In genomic region chr15:25728816-25729215, GRCh38 we compare ENCODE assay signal across 22 cellular contexts.
DNase-seq lines count a peak whose midpoint lies in the region; ATAC-seq and TF ChIP-seq lines count a peak whose summit lies in the region.
"Had no signal": no experiment of that assay in that cellular context is flagged by ENCODE, and none has a peak within 500 bp of the region (broad histone marks: within the 10 kb centered on the region; RNA-seq: fewer than 3 reads in every experiment).

No MANE protein-coding gene starts in this region.

- H2BK12ac ChIP-seq in neuronal stem cell (ENCODE audit: low read length) = no peak overlapping the region

- H3K4me3 ChIP-seq in coronary artery = no peak overlapping the region
- no peak overlapping the region for H3K4me3 ChIP-seq in neuronal stem cell (ENCODE audit: low read length in 2 of 2)
- no peak overlapping the region for H3K4me3 ChIP-seq in testis

- no peak overlapping the region for H3K4me3 Mint-ChIP-seq in activated naive CD8-positive, alpha-beta T cell treated with anti-CD3 and anti-CD28 coated beads, Interleukin-2, amount 50 U/mL, for 24 hours
- H3K4me3 Mint-ChIP-seq: CD8-positive, alpha-beta memory T cell had no signal

- H3K23ac ChIP-seq in neuronal stem cell (ENCODE audit: low read depth, low read length, poor library complexity) = peak overlapping the region; percentile 19

- no peak overlapping the region for H2AK5ac ChIP-seq in neuronal stem cell (ENCODE audit: low read depth, low read length)

- ATAC-seq in left cardiac atrium (no peak), HG03280 (IDR thresholded peaks at IDR 0.05; ENCODE audit: unreplicated experiment) (no peak)
- ATAC-seq in activated naive CD8-positive, alpha-beta T cell treated with anti-CD3 and anti-CD28 coated beads, Interleukin-2, amount 50 U/mL, for 24 hours = no peak
- ATAC-seq: Panc1 had no signal

- peaks cover 9% of the 10 kb centered on the region for H3K36me3 Mint-ChIP-seq in activated naive CD8-positive, alpha-beta T cell treated with anti-CD3 and anti-CD28 coated beads, Interleukin-2, amount 50 U/mL, for 24 hours (ENCODE audit: low read depth)

- H3K4ac ChIP-seq in neuronal stem cell (ENCODE audit: low read length) = no peak overlapping the region

- no peak overlapping the region for H4K8ac ChIP-seq in neuronal stem cell (ENCODE audit: low read depth, low read length)

- H3K4me2 ChIP-seq in neuronal stem cell (ENCODE audit: insufficient read depth, low read length, poor library complexity, severe bottlenecking) = no peak overlapping the region

- H2BK120ac ChIP-seq in neuronal stem cell (ENCODE audit: low read depth, low read length) = no peak overlapping the region

- no peak overlapping the region for H3K14ac ChIP-seq in neuronal stem cell (ENCODE audit: low read length)

- no peaks in the 10 kb centered on the region for H3K79me1 ChIP-seq in neuronal stem cell (ENCODE audit: low read depth, low read length)

- intact Hi-C loops in cardiac septum (cut with DNase I) (no loop called here), left cardiac atrium (cut with DNase I) (no loop called here), testis (cut with DNase I; ENCODE audit: low total_unique reads) (no loop called here)

- H3K18ac ChIP-seq in neuronal stem cell (ENCODE audit: low read length) = no peak overlapping the region

- H3K9ac ChIP-seq in neuronal stem cell (ENCODE audit: low read depth, low read length, poor library complexity) = no peak overlapping the region

- no peak overlapping the region for H2BK15ac ChIP-seq in neuronal stem cell (ENCODE audit: low read length)

- H3K27ac ChIP-seq in coronary artery (no peak overlapping the region), neuronal stem cell (replicated peaks; ENCODE audit: low read length) (no peak overlapping the region), testis (no peak overlapping the region)
- H3K27ac ChIP-seq: C4-2B had no signal

- no peak overlapping the region for H3K27ac Mint-ChIP-seq in activated naive CD8-positive, alpha-beta T cell treated with anti-CD3 and anti-CD28 coated beads, Interleukin-2, amount 50 U/mL, for 24 hours

- peak; percentile 63 for DNase-seq in cardiac septum (ENCODE audit: low spot score)
- no peak for DNase-seq in left cardiac atrium
- peak; percentile 69 for DNase-seq in coronary artery (ENCODE audit: low spot score)
- DNase-seq in neuronal stem cell (ENCODE audit: low spot score) = no peak
- DNase-seq in testis = peak; percentile 4
- DNase-seq in mesenteric fat pad (ENCODE audit: low spot score) = no peak
- DNase-seq in activated naive CD8-positive, alpha-beta T cell treated with anti-CD3 and anti-CD28 coated beads, Interleukin-2, amount 50 U/mL, for 24 hours = no peak
- DNase-seq: Calu3; CD8-positive, alpha-beta memory T cell; DMS153; GOT3; HCEC 1CT; IMR-90; NCI-H1105; NCI-H146; NCI-H2029; NCI-H2227 treated with DMSO at 0.1 percent for 48 hours; NCI-H510A treated with DMSO at 0.1 percent for 48 hours; NCI-H748 treated with DMSO at 0.1 percent for 48 hours had no signal

- H3K4me1 ChIP-seq in neuronal stem cell (ENCODE audit: control insufficient read depth in 2 of 2, insufficient read depth in 1 of 2, low read depth in 1 of 2, low read length in 2 of 2) (no peaks in the 10 kb centered on the region), testis (no peaks in the 10 kb centered on the region)

- H3K27me3 ChIP-seq in neuronal stem cell (ENCODE audit: control insufficient read depth in 3 of 3, insufficient read depth in 3 of 3, low read depth in 1 of 3, low read length in 3 of 3) (no peaks in the 10 kb centered on the region), testis (no peaks in the 10 kb centered on the region)

- H3K9me3 Mint-ChIP-seq in activated naive CD8-positive, alpha-beta T cell treated with anti-CD3 and anti-CD28 coated beads, Interleukin-2, amount 50 U/mL, for 24 hours = no peaks in the 10 kb centered on the region
- H3K9me3 Mint-ChIP-seq: CD8-positive, alpha-beta memory T cell had no signal

- no CpG with 5 or more reads among the region's 15 CpGs for WGBS in neuronal stem cell (ENCODE audit: extremely low coverage in 2 of 2, insufficient read length in 2 of 2, insufficient replicate concordance in 1 of 2), 2 donors
- WGBS in testis, 2 donors = 83 to 88% methylated on average over 15 of the region's 15 CpGs

- H3K9me3 ChIP-seq in neuronal stem cell (replicated peaks in 1 of 2; ENCODE audit: control insufficient read depth in 2 of 2, insufficient read depth in 1 of 2, low read depth in 1 of 2, low read length in 2 of 2) (no peaks in the 10 kb centered on the region), testis (no peaks in the 10 kb centered on the region)

- H3K27me3 Mint-ChIP-seq in activated naive CD8-positive, alpha-beta T cell treated with anti-CD3 and anti-CD28 coated beads, Interleukin-2, amount 50 U/mL, for 24 hours = no peaks in the 10 kb centered on the region

- no peaks in the 10 kb centered on the region for H3K36me3 ChIP-seq in neuronal stem cell (replicated peaks in 1 of 2; ENCODE audit: control insufficient read depth in 2 of 2, insufficient read depth in 2 of 2, low read length in 2 of 2)
- H3K36me3 ChIP-seq in testis (ENCODE audit: low read depth, missing control alignments) = no peaks in the 10 kb centered on the region

- TF ChIP-seq CTCF in coronary artery (IDR thresholded peaks at IDR 0.05) (no peak), testis (IDR thresholded peaks at IDR 0.05) (no peak)

- H2BK5ac ChIP-seq in neuronal stem cell (ENCODE audit: low read length) = no peak overlapping the region

- peaks cover 2% of the 10 kb centered on the region for H3K4me1 Mint-ChIP-seq in activated naive CD8-positive, alpha-beta T cell treated with anti-CD3 and anti-CD28 coated beads, Interleukin-2, amount 50 U/mL, for 24 hours

- no peak overlapping the region for H4K91ac ChIP-seq in neuronal stem cell (ENCODE audit: low read depth, low read length, poor library complexity)

- no peak for TF ChIP-seq POLR2A in testis (IDR thresholded peaks at IDR 0.05)

- H2AFZ ChIP-seq in neuronal stem cell (ENCODE audit: low read length) = no peak overlapping the region

Comparison
In these comparisons a context has a peak if more than half of its experiments do, and no peak if none do; other contexts are left out.
1. DNase-seq: peak in cardiac septum (single experiment), coronary artery (single experiment) and testis (single experiment); none in left cardiac atrium (single experiment), neuronal stem cell (single experiment), mesenteric fat pad (single experiment) and activated naive CD8-positive, alpha-beta T cell treated with anti-CD3 and anti-CD28 coated beads, Interleukin-2, amount 50 U/mL, for 24 hours (single experiment).